Comparison of ENCODE assay signal across 1 cellular context in the genomic region with DNA sequence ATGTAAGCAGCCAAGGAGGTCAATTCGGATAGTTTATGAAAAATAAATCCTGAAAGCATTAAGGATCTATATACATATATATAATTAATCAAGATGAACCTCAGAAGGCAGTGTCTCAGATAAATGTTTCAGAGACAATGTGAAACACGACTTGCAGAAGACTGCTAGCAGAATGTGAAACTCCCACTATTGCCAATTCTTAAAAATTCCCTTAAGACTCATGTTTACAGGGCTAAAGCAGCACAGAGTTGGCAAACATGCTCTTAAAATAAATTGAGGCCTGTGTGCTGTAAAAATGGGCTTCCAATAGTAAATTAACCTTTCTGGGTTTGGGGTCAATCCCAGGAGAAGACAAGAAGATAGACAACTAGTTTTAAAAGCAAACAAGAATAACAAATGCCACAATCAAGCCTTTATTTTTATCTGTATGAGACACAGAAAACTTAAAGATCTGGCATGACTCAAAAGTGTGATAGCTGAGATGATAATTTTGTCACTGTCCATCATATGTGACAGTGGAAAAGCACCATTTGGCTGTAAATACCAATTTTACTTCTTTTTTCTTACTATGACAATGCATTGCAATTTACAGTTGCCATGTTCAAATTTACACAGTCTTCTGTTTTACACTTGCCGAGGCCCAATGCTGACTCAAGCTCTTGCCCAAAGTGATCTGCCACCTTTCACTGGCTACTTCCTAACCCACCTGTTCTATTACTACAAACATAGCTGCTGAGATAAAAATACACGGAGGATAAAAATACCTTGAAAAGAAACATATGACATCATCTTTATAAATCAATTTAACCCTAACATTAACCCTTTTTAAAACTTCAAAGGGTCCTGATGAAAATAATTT.
TF ChIP-seq lines count a peak whose summit lies in the region.

No MANE protein-coding gene starts in this region.

TF ChIP-seq in K562, 482 proteins besides CTCF, POLR2A, EP300 and RAD21 (continued from another document and continues in another):
- no peak for TF ChIP-seq HSF4 (CRISPR knock-in tag; IDR thresholded peaks at IDR 0.05; ENCODE audit: borderline replicate concordance)
- peak; percentile 55 for TF ChIP-seq ARID1B (IDR thresholded peaks at IDR 0.05)
- TF ChIP-seq POLR2H (tag; IDR thresholded peaks at IDR 0.05; ENCODE audit: low read depth), result no peak
- no peak for TF ChIP-seq ZNF197 (CRISPR knock-in tag; IDR thresholded peaks at IDR 0.05; ENCODE audit: low read depth)
- TF ChIP-seq, protein P1, sequence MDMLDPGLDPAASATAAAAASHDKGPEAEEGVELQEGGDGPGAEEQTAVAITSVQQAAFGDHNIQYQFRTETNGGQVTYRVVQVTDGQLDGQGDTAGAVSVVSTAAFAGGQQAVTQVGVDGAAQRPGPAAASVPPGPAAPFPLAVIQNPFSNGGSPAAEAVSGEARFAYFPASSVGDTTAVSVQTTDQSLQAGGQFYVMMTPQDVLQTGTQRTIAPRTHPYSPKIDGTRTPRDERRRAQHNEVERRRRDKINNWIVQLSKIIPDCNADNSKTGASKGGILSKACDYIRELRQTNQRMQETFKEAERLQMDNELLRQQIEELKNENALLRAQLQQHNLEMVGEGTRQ (CRISPR knock-in tag; IDR thresholded peaks at IDR 0.05), result no peak
- TF ChIP-seq, protein P2, sequence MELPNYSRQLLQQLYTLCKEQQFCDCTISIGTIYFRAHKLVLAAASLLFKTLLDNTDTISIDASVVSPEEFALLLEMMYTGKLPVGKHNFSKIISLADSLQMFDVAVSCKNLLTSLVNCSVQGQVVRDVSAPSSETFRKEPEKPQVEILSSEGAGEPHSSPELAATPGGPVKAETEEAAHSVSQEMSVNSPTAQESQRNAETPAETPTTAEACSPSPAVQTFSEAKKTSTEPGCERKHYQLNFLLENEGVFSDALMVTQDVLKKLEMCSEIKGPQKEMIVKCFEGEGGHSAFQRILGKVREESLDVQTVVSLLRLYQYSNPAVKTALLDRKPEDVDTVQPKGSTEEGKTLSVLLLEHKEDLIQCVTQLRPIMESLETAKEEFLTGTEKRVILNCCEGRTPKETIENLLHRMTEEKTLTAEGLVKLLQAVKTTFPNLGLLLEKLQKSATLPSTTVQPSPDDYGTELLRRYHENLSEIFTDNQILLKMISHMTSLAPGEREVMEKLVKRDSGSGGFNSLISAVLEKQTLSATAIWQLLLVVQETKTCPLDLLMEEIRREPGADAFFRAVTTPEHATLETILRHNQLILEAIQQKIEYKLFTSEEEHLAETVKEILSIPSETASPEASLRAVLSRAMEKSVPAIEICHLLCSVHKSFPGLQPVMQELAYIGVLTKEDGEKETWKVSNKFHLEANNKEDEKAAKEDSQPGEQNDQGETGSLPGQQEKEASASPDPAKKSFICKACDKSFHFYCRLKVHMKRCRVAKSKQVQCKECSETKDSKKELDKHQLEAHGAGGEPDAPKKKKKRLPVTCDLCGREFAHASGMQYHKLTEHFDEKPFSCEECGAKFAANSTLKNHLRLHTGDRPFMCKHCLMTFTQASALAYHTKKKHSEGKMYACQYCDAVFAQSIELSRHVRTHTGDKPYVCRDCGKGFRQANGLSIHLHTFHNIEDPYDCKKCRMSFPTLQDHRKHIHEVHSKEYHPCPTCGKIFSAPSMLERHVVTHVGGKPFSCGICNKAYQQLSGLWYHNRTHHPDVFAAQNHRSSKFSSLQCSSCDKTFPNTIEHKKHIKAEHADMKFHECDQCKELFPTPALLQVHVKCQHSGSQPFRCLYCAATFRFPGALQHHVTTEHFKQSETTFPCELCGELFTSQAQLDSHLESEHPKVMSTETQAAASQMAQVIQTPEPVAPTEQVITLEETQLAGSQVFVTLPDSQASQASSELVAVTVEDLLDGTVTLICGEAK (IDR thresholded peaks at IDR 0.05), result no peak
- TF ChIP-seq, protein P2 (CRISPR knock-in tag; IDR thresholded peaks at IDR 0.05), result no peak
- TF ChIP-seq, protein P3, sequence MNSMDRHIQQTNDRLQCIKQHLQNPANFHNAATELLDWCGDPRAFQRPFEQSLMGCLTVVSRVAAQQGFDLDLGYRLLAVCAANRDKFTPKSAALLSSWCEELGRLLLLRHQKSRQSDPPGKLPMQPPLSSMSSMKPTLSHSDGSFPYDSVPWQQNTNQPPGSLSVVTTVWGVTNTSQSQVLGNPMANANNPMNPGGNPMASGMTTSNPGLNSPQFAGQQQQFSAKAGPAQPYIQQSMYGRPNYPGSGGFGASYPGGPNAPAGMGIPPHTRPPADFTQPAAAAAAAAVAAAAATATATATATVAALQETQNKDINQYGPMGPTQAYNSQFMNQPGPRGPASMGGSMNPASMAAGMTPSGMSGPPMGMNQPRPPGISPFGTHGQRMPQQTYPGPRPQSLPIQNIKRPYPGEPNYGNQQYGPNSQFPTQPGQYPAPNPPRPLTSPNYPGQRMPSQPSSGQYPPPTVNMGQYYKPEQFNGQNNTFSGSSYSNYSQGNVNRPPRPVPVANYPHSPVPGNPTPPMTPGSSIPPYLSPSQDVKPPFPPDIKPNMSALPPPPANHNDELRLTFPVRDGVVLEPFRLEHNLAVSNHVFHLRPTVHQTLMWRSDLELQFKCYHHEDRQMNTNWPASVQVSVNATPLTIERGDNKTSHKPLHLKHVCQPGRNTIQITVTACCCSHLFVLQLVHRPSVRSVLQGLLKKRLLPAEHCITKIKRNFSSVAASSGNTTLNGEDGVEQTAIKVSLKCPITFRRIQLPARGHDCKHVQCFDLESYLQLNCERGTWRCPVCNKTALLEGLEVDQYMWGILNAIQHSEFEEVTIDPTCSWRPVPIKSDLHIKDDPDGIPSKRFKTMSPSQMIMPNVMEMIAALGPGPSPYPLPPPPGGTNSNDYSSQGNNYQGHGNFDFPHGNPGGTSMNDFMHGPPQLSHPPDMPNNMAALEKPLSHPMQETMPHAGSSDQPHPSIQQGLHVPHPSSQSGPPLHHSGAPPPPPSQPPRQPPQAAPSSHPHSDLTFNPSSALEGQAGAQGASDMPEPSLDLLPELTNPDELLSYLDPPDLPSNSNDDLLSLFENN (IDR thresholded peaks at IDR 0.05; ENCODE audit: low read depth in 2 of 2, low read length in 2 of 2), result no peak
- TF ChIP-seq, protein P4, sequence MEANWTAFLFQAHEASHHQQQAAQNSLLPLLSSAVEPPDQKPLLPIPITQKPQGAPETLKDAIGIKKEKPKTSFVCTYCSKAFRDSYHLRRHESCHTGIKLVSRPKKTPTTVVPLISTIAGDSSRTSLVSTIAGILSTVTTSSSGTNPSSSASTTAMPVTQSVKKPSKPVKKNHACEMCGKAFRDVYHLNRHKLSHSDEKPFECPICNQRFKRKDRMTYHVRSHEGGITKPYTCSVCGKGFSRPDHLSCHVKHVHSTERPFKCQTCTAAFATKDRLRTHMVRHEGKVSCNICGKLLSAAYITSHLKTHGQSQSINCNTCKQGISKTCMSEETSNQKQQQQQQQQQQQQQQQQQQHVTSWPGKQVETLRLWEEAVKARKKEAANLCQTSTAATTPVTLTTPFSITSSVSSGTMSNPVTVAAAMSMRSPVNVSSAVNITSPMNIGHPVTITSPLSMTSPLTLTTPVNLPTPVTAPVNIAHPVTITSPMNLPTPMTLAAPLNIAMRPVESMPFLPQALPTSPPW (CRISPR knock-in tag; IDR thresholded peaks at IDR 0.05), result no peak
- no peak for TF ChIP-seq RAD51 (IDR thresholded peaks at IDR 0.05; ENCODE audit: borderline replicate concordance, low read depth)
- TF ChIP-seq HNRNPLL (IDR thresholded peaks at IDR 0.05; ENCODE audit: low read depth, low read length, poor library complexity, severe bottlenecking), result no peak
- no peak for TF ChIP-seq ZNF830 (CRISPR knock-in tag; IDR thresholded peaks at IDR 0.05)
- TF ChIP-seq ZNF778 (CRISPR knock-in tag; IDR thresholded peaks at IDR 0.05), result no peak
- TF ChIP-seq GATAD2B (IDR thresholded peaks at IDR 0.05; ENCODE audit: borderline replicate concordance), result no peak
- TF ChIP-seq, protein P5, sequence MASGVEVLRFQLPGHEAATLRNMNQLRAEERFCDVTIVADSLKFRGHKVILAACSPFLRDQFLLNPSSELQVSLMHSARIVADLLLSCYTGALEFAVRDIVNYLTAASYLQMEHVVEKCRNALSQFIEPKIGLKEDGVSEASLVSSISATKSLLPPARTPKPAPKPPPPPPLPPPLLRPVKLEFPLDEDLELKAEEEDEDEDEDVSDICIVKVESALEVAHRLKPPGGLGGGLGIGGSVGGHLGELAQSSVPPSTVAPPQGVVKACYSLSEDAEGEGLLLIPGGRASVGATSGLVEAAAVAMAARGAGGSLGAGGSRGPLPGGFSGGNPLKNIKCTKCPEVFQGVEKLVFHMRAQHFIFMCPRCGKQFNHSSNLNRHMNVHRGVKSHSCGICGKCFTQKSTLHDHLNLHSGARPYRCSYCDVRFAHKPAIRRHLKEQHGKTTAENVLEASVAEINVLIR (CRISPR knock-in tag; IDR thresholded peaks at IDR 0.05), result no peak
- no peak for TF ChIP-seq BHLHE40 (IDR thresholded peaks at IDR 0.05; ENCODE audit: low read length)
- TF ChIP-seq, protein P6, sequence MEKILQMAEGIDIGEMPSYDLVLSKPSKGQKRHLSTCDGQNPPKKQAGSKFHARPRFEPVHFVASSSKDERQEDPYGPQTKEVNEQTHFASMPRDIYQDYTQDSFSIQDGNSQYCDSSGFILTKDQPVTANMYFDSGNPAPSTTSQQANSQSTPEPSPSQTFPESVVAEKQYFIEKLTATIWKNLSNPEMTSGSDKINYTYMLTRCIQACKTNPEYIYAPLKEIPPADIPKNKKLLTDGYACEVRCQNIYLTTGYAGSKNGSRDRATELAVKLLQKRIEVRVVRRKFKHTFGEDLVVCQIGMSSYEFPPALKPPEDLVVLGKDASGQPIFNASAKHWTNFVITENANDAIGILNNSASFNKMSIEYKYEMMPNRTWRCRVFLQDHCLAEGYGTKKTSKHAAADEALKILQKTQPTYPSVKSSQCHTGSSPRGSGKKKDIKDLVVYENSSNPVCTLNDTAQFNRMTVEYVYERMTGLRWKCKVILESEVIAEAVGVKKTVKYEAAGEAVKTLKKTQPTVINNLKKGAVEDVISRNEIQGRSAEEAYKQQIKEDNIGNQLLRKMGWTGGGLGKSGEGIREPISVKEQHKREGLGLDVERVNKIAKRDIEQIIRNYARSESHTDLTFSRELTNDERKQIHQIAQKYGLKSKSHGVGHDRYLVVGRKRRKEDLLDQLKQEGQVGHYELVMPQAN (IDR thresholded peaks at IDR 0.05; ENCODE audit: borderline replicate concordance), result no peak
- no peak for TF ChIP-seq GTF2E2 (tag; IDR thresholded peaks at IDR 0.05)
- no peak for TF ChIP-seq FOXP1 (CRISPR knock-in tag; IDR thresholded peaks at IDR 0.05)
- no peak for TF ChIP-seq ZNF57 (CRISPR knock-in tag; IDR thresholded peaks at IDR 0.05)
- no peak for TF ChIP-seq THRAP3 (IDR thresholded peaks at IDR 0.05; ENCODE audit: borderline replicate concordance)
- TF ChIP-seq ARID2 (IDR thresholded peaks at IDR 0.05), result no peak
- no peak for TF ChIP-seq CXXC5 (CRISPR knock-in tag; IDR thresholded peaks at IDR 0.05)
- no peak for TF ChIP-seq WHSC1 (IDR thresholded peaks at IDR 0.05; ENCODE audit: low read length)
- no peak for TF ChIP-seq HDAC3 (IDR thresholded peaks at IDR 0.05; ENCODE audit: borderline replicate concordance, partially characterized antibody)
- no peak for TF ChIP-seq SAP30 (IDR thresholded peaks at IDR 0.05; ENCODE audit: borderline replicate concordance, insufficient read depth, low read depth, low read length, poor library complexity, severe bottlenecking)
- TF ChIP-seq, protein P7, sequence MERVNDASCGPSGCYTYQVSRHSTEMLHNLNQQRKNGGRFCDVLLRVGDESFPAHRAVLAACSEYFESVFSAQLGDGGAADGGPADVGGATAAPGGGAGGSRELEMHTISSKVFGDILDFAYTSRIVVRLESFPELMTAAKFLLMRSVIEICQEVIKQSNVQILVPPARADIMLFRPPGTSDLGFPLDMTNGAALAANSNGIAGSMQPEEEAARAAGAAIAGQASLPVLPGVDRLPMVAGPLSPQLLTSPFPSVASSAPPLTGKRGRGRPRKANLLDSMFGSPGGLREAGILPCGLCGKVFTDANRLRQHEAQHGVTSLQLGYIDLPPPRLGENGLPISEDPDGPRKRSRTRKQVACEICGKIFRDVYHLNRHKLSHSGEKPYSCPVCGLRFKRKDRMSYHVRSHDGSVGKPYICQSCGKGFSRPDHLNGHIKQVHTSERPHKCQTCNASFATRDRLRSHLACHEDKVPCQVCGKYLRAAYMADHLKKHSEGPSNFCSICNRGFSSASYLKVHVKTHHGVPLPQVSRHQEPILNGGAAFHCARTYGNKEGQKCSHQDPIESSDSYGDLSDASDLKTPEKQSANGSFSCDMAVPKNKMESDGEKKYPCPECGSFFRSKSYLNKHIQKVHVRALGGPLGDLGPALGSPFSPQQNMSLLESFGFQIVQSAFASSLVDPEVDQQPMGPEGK (CRISPR knock-in tag; IDR thresholded peaks at IDR 0.05; ENCODE audit: borderline replicate concordance), result no peak
- TF ChIP-seq, protein P8, sequence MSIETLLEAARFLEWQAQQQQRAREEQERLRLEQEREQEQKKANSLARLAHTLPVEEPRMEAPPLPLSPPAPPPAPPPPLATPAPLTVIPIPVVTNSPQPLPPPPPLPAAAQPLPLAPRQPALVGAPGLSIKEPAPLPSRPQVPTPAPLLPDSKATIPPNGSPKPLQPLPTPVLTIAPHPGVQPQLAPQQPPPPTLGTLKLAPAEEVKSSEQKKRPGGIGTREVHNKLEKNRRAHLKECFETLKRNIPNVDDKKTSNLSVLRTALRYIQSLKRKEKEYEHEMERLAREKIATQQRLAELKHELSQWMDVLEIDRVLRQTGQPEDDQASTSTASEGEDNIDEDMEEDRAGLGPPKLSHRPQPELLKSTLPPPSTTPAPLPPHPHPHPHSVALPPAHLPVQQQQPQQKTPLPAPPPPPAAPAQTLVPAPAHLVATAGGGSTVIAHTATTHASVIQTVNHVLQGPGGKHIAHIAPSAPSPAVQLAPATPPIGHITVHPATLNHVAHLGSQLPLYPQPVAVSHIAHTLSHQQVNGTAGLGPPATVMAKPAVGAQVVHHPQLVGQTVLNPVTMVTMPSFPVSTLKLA (conservative IDR thresholded peaks at IDR 0.05), result no peak
- TF ChIP-seq ZNF23 (CRISPR knock-in tag; IDR thresholded peaks at IDR 0.05), result no peak
- TF ChIP-seq OTX1 (CRISPR knock-in tag; IDR thresholded peaks at IDR 0.05), result no peak
